In the genomic region with DNA sequence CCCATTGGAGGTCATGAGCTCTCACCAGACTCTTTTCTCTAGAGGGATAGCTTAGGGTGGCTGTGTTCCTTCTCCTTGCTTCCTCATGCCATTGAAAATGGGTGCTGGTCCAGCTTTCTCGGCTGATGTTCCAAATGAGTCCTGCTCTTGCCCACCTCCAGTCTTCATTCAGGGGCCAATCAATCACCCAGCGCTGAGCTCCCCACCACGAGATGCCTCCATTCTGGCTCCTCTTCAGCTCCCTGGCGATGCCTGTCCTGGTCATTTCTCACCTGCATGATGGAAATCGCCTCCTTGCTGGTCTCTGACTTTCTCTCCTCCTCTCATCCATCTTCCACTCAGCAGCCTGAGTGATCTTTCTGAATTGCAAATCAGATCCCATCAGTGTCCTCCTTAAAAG, we compare ENCODE assay signal across 22 cellular contexts.
"Had no signal": no experiment of that assay in that cellular context is flagged by ENCODE, and none has a peak within 500 bp of the region (broad histone marks: within the 10 kb centered on the region; RNA-seq: fewer than 3 reads in every experiment).

No MANE protein-coding gene starts in this region.

- H3K4me1 ChIP-seq: colonic mucosa, esophagus squamous epithelium, gastrocnemius medialis, left lung had no signal

- H3K4me3 ChIP-seq: colonic mucosa, esophagus squamous epithelium, gastrocnemius medialis, heart right ventricle, left lung, lung had no signal

- H3K27me3 Mint-ChIP-seq: memory B cell had no signal

- H3K27ac Mint-ChIP-seq: dendritic cell treated with granulocyte-macrophage colony-stimulating factor and Interleukin-4, amounts not matched to agents 40 ng/mL and 50 ng/mL, for 4 days; memory B cell had no signal

- DNase-seq: colonic mucosa; cortex of kidney; effector CD4-positive, alpha-beta T cell; effector memory CD4-positive, alpha-beta T cell; erythroblast; esophagus squamous epithelium; foreskin fibroblast; foreskin melanocyte; gastrocnemius medialis; glutamatergic neuron; heart right ventricle; hippocampal formation; left cardiac atrium; left lung; left ventricle myocardium superior; mammary epithelial cell; mesendoderm; midbrain had no signal

- H3K4me3 Mint-ChIP-seq: dendritic cell treated with granulocyte-macrophage colony-stimulating factor and Interleukin-4, amounts not matched to agents 40 ng/mL and 50 ng/mL, for 4 days; memory B cell had no signal

- H3K27ac ChIP-seq: colonic mucosa, epithelial cell of prostate, esophagus squamous epithelium, gastrocnemius medialis, heart right ventricle, left lung had no signal

- H3K36me3 ChIP-seq: colonic mucosa, esophagus squamous epithelium, gastrocnemius medialis, heart right ventricle, left lung had no signal

- H3K9me3 ChIP-seq: colonic mucosa, esophagus squamous epithelium, gastrocnemius medialis, heart right ventricle, left lung had no signal

- H3K27me3 ChIP-seq: colonic mucosa, esophagus squamous epithelium, gastrocnemius medialis, left lung had no signal
